1 cellular context compared by ENCODE assay signal in genomic region chr4:113292371-113293042, GRCh38.
TF ChIP-seq lines count a peak whose summit lies in the region.

No MANE protein-coding gene starts in this region.

TF ChIP-seq in H1, 55 proteins besides CTCF, POLR2A, EP300 and RAD21 (continued from another document):
- TF ChIP-seq KDM4A (IDR thresholded peaks at IDR 0.05; ENCODE audit: low read depth, low read length, severe bottlenecking) = peak; percentile 32
- TF ChIP-seq E2F6 (IDR thresholded peaks at IDR 0.05) = peak; percentile 62
- peak; percentile 62 for TF ChIP-seq MAX (IDR thresholded peaks at IDR 0.05)
- no peak for TF ChIP-seq GABPA (IDR thresholded peaks at IDR 0.05; ENCODE audit: borderline replicate concordance, insufficient read depth, low read length)
- peak in 1 of 2 experiments; percentile 55 for TF ChIP-seq BCL11A (IDR thresholded peaks at IDR 0.05; ENCODE audit: low read depth in 2 of 2, low read length in 2 of 2)
- TF ChIP-seq HDAC2 (IDR thresholded peaks at IDR 0.05; ENCODE audit: borderline replicate concordance in 1 of 2, low read depth in 2 of 2, low read length in 2 of 2) = peak; percentile 21 to 65; a peak in 2 of 4 replicates
- TF ChIP-seq RFX5 (IDR thresholded peaks at IDR 0.05; ENCODE audit: borderline replicate concordance, low read depth, low read length) = no peak
- TF ChIP-seq SIN3A (conservative IDR thresholded peaks at IDR 0.05 in 1 of 2, IDR thresholded peaks at IDR 0.05 in 1 of 2; ENCODE audit: low read depth in 1 of 2, low read length in 2 of 2) = peak in 1 of 2 experiments; percentile 74; a peak in 1 of 4 replicates
- no peak for TF ChIP-seq BACH1 (IDR thresholded peaks at IDR 0.05; ENCODE audit: low read length)
- TF ChIP-seq CHD2 (IDR thresholded peaks at IDR 0.05; ENCODE audit: low read length) = no peak
- TF ChIP-seq CBX5 (IDR thresholded peaks at IDR 0.05; ENCODE audit: low read depth, low read length) = no peak
- TF ChIP-seq CREB1 (IDR thresholded peaks at IDR 0.05) = no peak
- TF ChIP-seq CHD7 (IDR thresholded peaks at IDR 0.05; ENCODE audit: insufficient replicate concordance, low read length) = peak; percentile 55
- TF ChIP-seq EZH2 (IDR thresholded peaks at IDR 0.05; ENCODE audit: low read depth, low read length, severe bottlenecking) = no peak
- no peak for TF ChIP-seq JUN (IDR thresholded peaks at IDR 0.05; ENCODE audit: low read depth, low read length)
- 0 out of 2 replicates have a peak, but pooled peaks have one; percentile 19 for TF ChIP-seq JUND (IDR thresholded peaks at IDR 0.05; ENCODE audit: low read length)
- peak; percentile 83 for TF ChIP-seq TCF12 (IDR thresholded peaks at IDR 0.05; ENCODE audit: low read depth, low read length)
- no peak; the same call in 1 of the 2 replicates for TF ChIP-seq ATF2 (IDR thresholded peaks at IDR 0.05; ENCODE audit: low read length)
- TF ChIP-seq USF2 (IDR thresholded peaks at IDR 0.05; ENCODE audit: low read length) = no peak
- peak; percentile 53; the same call in 1 of the 2 replicates for TF ChIP-seq TBP (IDR thresholded peaks at IDR 0.05; ENCODE audit: low read depth, low read length)
- no peak for TF ChIP-seq CTBP2 (IDR thresholded peaks at IDR 0.05; ENCODE audit: borderline replicate concordance, insufficient read depth, insufficient read length, low read length)
- TF ChIP-seq NRF1 (IDR thresholded peaks at IDR 0.05; ENCODE audit: low read depth, low read length) = no peak
- TF ChIP-seq RBBP5 (IDR thresholded peaks at IDR 0.05; ENCODE audit: borderline replicate concordance, low read depth, low read length) = peak; percentile 90
- TF ChIP-seq YY1 (IDR thresholded peaks at IDR 0.05; ENCODE audit: low read depth, low read length) = 0 out of 2 replicates have a peak, but pooled peaks have one; percentile 43
- TF ChIP-seq SIX5 (IDR thresholded peaks at IDR 0.05; ENCODE audit: low read depth, low read length) = no peak
- no peak for TF ChIP-seq TAF7 (optimal IDR thresholded peaks at IDR 0.05; ENCODE audit: borderline replicate concordance, low read depth, low read length)
- no peak for TF ChIP-seq KDM1A (IDR thresholded peaks at IDR 0.05; ENCODE audit: borderline replicate concordance, low read length)
- 0 out of 2 replicates have a peak, but pooled peaks have one; percentile 57 for TF ChIP-seq POU5F1 (IDR thresholded peaks at IDR 0.05; ENCODE audit: low read depth, low read length)
- peak; percentile 57; the same call in 1 of the 2 replicates for TF ChIP-seq SP1 (IDR thresholded peaks at IDR 0.05; ENCODE audit: low read depth, low read length)
- TF ChIP-seq SUZ12 (IDR thresholded peaks at IDR 0.05; ENCODE audit: low read length) = no peak
- TF ChIP-seq SRF (IDR thresholded peaks at IDR 0.05; ENCODE audit: low read depth, low read length) = no peak
- no peak for TF ChIP-seq SP4 (IDR thresholded peaks at IDR 0.05; ENCODE audit: low read length)
